Comparison of ENCODE assay signal across 19 cellular contexts in genomic region chr6:8513174-8513573, GRCh38.
"Had no signal": no experiment of that assay in that cellular context is flagged by ENCODE, and none has a peak within 500 bp of the region (broad histone marks: within the 10 kb centered on the region; RNA-seq: fewer than 3 reads in every experiment).

No MANE protein-coding gene starts in this region.

- H3K27me3 ChIP-seq: esophagus muscularis mucosa, heart left ventricle, right atrium auricular region, sigmoid colon, testis, tibial nerve, upper lobe of right lung, vagina had no signal

- H3K36me3 ChIP-seq: esophagus muscularis mucosa, heart left ventricle, right atrium auricular region, sigmoid colon, tibial nerve, upper lobe of right lung, vagina had no signal

- H3K4me1 ChIP-seq: esophagus muscularis mucosa, heart left ventricle, right atrium auricular region, sigmoid colon, testis, tibial nerve, upper lobe of right lung, vagina had no signal

- DNase-seq: effector CD4-positive, alpha-beta T cell; endodermal cell; heart left ventricle; hypothalamus; mucosa of descending colon; naive thymus-derived CD8-positive, alpha-beta T cell; sigmoid colon; stimulated activated CD4-positive, alpha-beta T cell treated with anti-CD3 and anti-CD28 coated beads, Interleukin-2, amount 100 ng/mL, for 24 hours; stimulated activated CD4-positive, alpha-beta T cell treated with anti-CD3 and anti-CD28 coated beads, Interleukin-4, amount 100 ng/mL, for 4 hours; stimulated activated naive B cell treated with anti-CD40 and anti-IgM and Interleukin-4, amounts not matched to agents 10 μg/mL and 1 μg/mL and 100 μg/mL, for 72 hours; stimulated activated naive CD8-positive, alpha-beta T cell treated with anti-CD3 and anti-CD28 coated beads, Interleukin-15, amount 100 ng/mL, for 72 hours; testis; upper lobe of right lung had no signal

- H3K9me3 ChIP-seq: esophagus muscularis mucosa, heart left ventricle, mucosa of descending colon, right atrium auricular region, sigmoid colon, testis, tibial nerve, upper lobe of right lung, vagina had no signal

- H3K4me3 ChIP-seq: coronary artery, esophagus muscularis mucosa, heart left ventricle, mucosa of descending colon, right atrium auricular region, sigmoid colon, testis, tibial nerve, upper lobe of right lung, vagina had no signal

- H3K27ac ChIP-seq: coronary artery, esophagus muscularis mucosa, heart left ventricle, right atrium auricular region, sigmoid colon, testis, tibial nerve, upper lobe of right lung, vagina had no signal

- ATAC-seq: heart left ventricle; left lobe of liver; mucosa of descending colon; naive thymus-derived CD8-positive, alpha-beta T cell; stimulated activated naive B cell treated with anti-CD40 and anti-IgM and Interleukin-4, amounts not matched to agents 10 μg/mL and 1 μg/mL and 100 μg/mL, for 72 hours; stimulated activated naive CD8-positive, alpha-beta T cell treated with anti-CD3 and anti-CD28 coated beads, Interleukin-15, amount 100 ng/mL, for 72 hours; upper lobe of right lung had no signal
